Comparison of ENCODE assay signal across 18 cellular contexts in the genomic region with DNA sequence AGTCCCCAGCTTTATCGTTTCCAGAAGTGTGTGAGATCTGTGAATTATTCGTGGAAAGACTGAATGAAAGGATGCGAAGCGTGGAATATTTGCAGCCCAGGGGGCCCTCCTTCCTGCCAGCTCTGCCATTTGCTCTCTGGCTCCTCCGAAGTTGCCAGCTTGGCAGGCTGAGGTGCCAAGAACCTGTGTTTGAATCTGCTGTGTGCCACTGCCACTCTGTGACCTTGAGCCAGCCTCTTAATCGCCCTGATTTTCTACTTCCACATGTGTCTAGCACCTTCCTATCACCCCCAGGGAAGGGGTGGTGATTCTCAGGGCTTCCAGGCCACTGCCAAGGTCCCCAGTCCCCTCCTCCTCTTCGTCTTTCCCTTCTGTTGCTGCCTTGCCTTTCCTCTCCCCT. TPM values are rescaled to one million over a fixed set of nuclear protein-coding genes. Genes with fewer than 3 reads are reported as not detected.
DNase-seq lines count a peak whose midpoint lies in the region; ATAC-seq, FAIRE-seq and TF ChIP-seq lines count a peak whose summit lies in the region.
"Had no signal": no experiment of that assay in that cellular context is flagged by ENCODE, and none has a peak within 500 bp of the region (broad histone marks: within the 10 kb centered on the region; RNA-seq: fewer than 3 reads in every experiment).

No MANE protein-coding gene starts in this region.

- TF ChIP-seq POLR2A in A549 (IDR thresholded peaks at IDR 0.05; ENCODE audit: low read length): no peak

- no peak overlapping the region for H3K27ac ChIP-seq in A549
- no peak overlapping the region for H3K27ac ChIP-seq in CD4-positive, alpha-beta T cell (ENCODE audit: low read depth, low read length)
- no peak overlapping the region for H3K27ac ChIP-seq in lower lobe of right lung
- H3K27ac ChIP-seq: colonic mucosa had no signal

- no peaks in the 10 kb centered on the region for H3K27me3 ChIP-seq in CD4-positive, alpha-beta T cell (ENCODE audit: control insufficient read depth, insufficient read depth, low read length)
- no peaks in the 10 kb centered on the region for H3K27me3 ChIP-seq in lower lobe of right lung (ENCODE audit: low read depth)
- H3K27me3 ChIP-seq: colonic mucosa, upper lobe of left lung had no signal

- H3K4me2 ChIP-seq in A549: no peak overlapping the region

- H3K9me3 ChIP-seq in A549: no peaks in the 10 kb centered on the region
- no peaks in the 10 kb centered on the region for H3K9me3 ChIP-seq in CD4-positive, alpha-beta T cell (ENCODE audit: control insufficient read depth, low read length)
- no peaks in the 10 kb centered on the region for H3K9me3 ChIP-seq in lower lobe of right lung
- H3K9me3 ChIP-seq: colonic mucosa, upper lobe of left lung had no signal

- no peak overlapping the region for H3K27ac Mint-ChIP-seq in CD4-positive, alpha-beta T cell

- H3K36me3 Mint-ChIP-seq in CD4-positive, alpha-beta T cell (ENCODE audit: low read depth): no peaks in the 10 kb centered on the region

- no peak for TF ChIP-seq EP300 in A549 (IDR thresholded peaks at IDR 0.05)

- H3K4me3 ChIP-seq in A549: no peak overlapping the region
- no peak overlapping the region for H3K4me3 ChIP-seq in lower lobe of right lung
- H3K4me3 ChIP-seq: colonic mucosa, upper lobe of left lung had no signal

- H3K9me3 Mint-ChIP-seq in CD4-positive, alpha-beta T cell: no peaks in the 10 kb centered on the region

- DNase-seq in A549 (ENCODE audit: low read depth in 1 of 2, low spot score in 1 of 2): no peak
- no peak for DNase-seq in CD4-positive, alpha-beta T cell
- DNase-seq in activated CD8-positive, alpha-beta memory T cell treated with anti-CD3 and anti-CD28 coated beads, Interleukin-2, amount 50 U/mL, for 4 hours: peak; percentile 14
- DNase-seq in lower lobe of right lung: peak; percentile 5
- no peak for DNase-seq in NCI-H748 (lab: John Stamatoyannopoulos, UW; ENCODE audit: unreplicated experiment)
- no peak for DNase-seq in NCI-H1105 treated with DMSO at 0.1 percent for 48 hours (lab: John Stamatoyannopoulos, UW)
- DNase-seq: amygdala, colonic mucosa, erythroblast, NCI-H2171, occipital lobe, SIG-M5 had no signal

- H3K27me3 Mint-ChIP-seq in CD4-positive, alpha-beta T cell: no peaks in the 10 kb centered on the region

- peak; percentile 51 for FAIRE-seq in A549 (lab: Jason Lieb, UNC)
- FAIRE-seq: H54 had no signal

- no peak for TF ChIP-seq RAD21 in A549 (conservative IDR thresholded peaks at IDR 0.05 in 1 of 2, IDR thresholded peaks at IDR 0.05 in 1 of 2)

- 67% methylated on average over 7 of the region's 7 CpGs for WGBS in A549 (ENCODE audit: missing lambda C conversion rate)

- peaks cover 18% of the 10 kb centered on the region for H3K36me3 ChIP-seq in lower lobe of right lung
- H3K36me3 ChIP-seq: colonic mucosa had no signal

- peaks cover 67% of the 10 kb centered on the region for H3K4me1 Mint-ChIP-seq in CD4-positive, alpha-beta T cell (ENCODE audit: low read depth)

- CTCF ChIA-PET in A549 (lab: Yijun Ruan, JAX): interaction anchor here (1.0 to 3.1 kb wide), 10 partner anchors 10 to 97 kb away, joined by 3 to 8 read pairs (median 4); a partner anchor contains a TSS
- CTCF ChIA-PET in CD4-positive, alpha-beta T cell (lab: Charles Lee): interaction anchor here (1.8 kb wide), 1 partner anchor 28 kb away, joined by 5 read pairs; a partner anchor contains a TSS

- H3K4me1 ChIP-seq in A549 (no peaks in the 10 kb centered on the region), lower lobe of right lung (peaks cover 37% of the 10 kb centered on the region)
- H3K4me1 ChIP-seq: colonic mucosa had no signal

- TF ChIP-seq CTCF in A549 (IDR thresholded peaks at IDR 0.05) (no peak), lower lobe of right lung (IDR thresholded peaks at IDR 0.05) (no peak)
- TF ChIP-seq CTCF in CD4-positive, alpha-beta T cell (IDR thresholded peaks at IDR 0.05): no peak

- POLR2A ChIA-PET in A549 (lab: Yijun Ruan, JAX): no interaction called here
- POLR2A ChIA-PET in CD4-positive, alpha-beta T cell (lab: Charles Lee): interaction anchor here (1.6 kb wide), 1 partner anchor 54 kb away, joined by 7 read pairs; a partner anchor contains a TSS

- ATAC-seq in A549: no peak
- ATAC-seq in CD4-positive, alpha-beta T cell (ENCODE audit: poor library complexity): no peak
- no peak for ATAC-seq in lower lobe of right lung
- no peak for ATAC-seq in GM18517 (IDR thresholded peaks at IDR 0.05; ENCODE audit: unreplicated experiment)
- ATAC-seq in HG02938 (IDR thresholded peaks at IDR 0.05; ENCODE audit: unreplicated experiment): no peak
- ATAC-seq: HepG2 had no signal

- peak overlapping the region; percentile 35 for H3K4me3 Mint-ChIP-seq in CD4-positive, alpha-beta T cell

- intact Hi-C loops in CD4-positive, alpha-beta T cell (cut with DNase I, micrococcal nuclease): no loop called here
- intact Hi-C loops in lower lobe of right lung (cut with DNase I): no loop called here

TF ChIP-seq in A549, 52 proteins besides CTCF, POLR2A, EP300 and RAD21:
- TF ChIP-seq, protein P1, sequence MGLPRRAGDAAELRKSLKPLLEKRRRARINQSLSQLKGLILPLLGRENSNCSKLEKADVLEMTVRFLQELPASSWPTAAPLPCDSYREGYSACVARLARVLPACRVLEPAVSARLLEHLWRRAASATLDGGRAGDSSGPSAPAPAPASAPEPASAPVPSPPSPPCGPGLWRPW (IDR thresholded peaks at IDR 0.05): no peak
- no peak for TF ChIP-seq JUN (IDR thresholded peaks at IDR 0.05)
- TF ChIP-seq KDM5A (IDR thresholded peaks at IDR 0.05): no peak

RNA-seq across cellular contexts. Expression of a gene that starts 10.8 kb away (rescaled TPM):
- polyA plus RNA-seq in A549 (2011; rRNA removed) (3.3 and 3.4 TPM in 2 replicates), A549 (2017; fragmentation: RNase III; extraction: RNeasy Plus Mini Kit Qiagen cat#74134 plus additional on column Dnase treatment) (7.1 to 9.5 TPM (median 9.3 TPM) in 3 replicates)
- polyA plus RNA-seq in A549 (2012; cell fraction: cytosol; rRNA removed): 5.8 and 8.3 TPM in 2 replicates
- 12.9 and 18.7 TPM in 2 replicates for polyA plus RNA-seq in A549 (2012; cell fraction: nucleus; rRNA removed)
- 3.0 and 3.7 TPM in 2 replicates for polyA minus RNA-seq in A549 (2011; rRNA and poly(A)+ RNA removed)
- total RNA-seq in CD4-positive, alpha-beta T cell: 1 to 10 TPM; 2.4 to 3.0 TPM
- 8.3 TPM for total RNA-seq in lower lobe of right lung

RNA-seq across cellular contexts. Expression of a gene that starts 28.3 kb away (rescaled TPM):
- 0.03 TPM in 1 of 2 replicates, not detected in the other for polyA plus RNA-seq in A549 (2011; rRNA removed)
- polyA plus RNA-seq in A549 (2012; cell fraction: cytosol; rRNA removed): 0.04 TPM in 1 of 2 replicates, not detected in the other
- polyA plus RNA-seq in A549 (2012; cell fraction: nucleus; rRNA removed): 0.02 TPM in 1 of 2 replicates, not detected in the other
- polyA plus RNA-seq in A549 (2017; fragmentation: RNase III; extraction: RNeasy Plus Mini Kit Qiagen cat#74134 plus additional on column Dnase treatment): 0.04 TPM in 1 of 3 replicates, not detected in the others
- not detected in 2 replicates for polyA minus RNA-seq in A549 (2011; rRNA and poly(A)+ RNA removed)
- 10 to 100 TPM; 10.6 to 12.3 TPM for total RNA-seq in CD4-positive, alpha-beta T cell
- 3.6 TPM for total RNA-seq in lower lobe of right lung
- total RNA-seq: glomerular endothelial cell, HepG2, occipital lobe had no signal
- polyA plus RNA-seq: HepG2 had no signal

RNA-seq across cellular contexts. Expression of a gene that starts 55.1 kb away (rescaled TPM):
- 358 and 452 TPM in 2 replicates for polyA plus RNA-seq in A549 (2011; rRNA removed)
- polyA plus RNA-seq in A549 (2012; cell fraction: cytosol; rRNA removed): 106 and 139 TPM in 2 replicates
- 126 and 194 TPM in 2 replicates for polyA plus RNA-seq in A549 (2012; cell fraction: nucleus; rRNA removed)
- 315 to 338 TPM (median 320 TPM) in 3 replicates for polyA plus RNA-seq in A549 (2017; fragmentation: RNase III; extraction: RNeasy Plus Mini Kit Qiagen cat#74134 plus additional on column Dnase treatment)
- 388 and 417 TPM in 2 replicates for polyA minus RNA-seq in A549 (2011; rRNA and poly(A)+ RNA removed)
- 100 to 1,000 TPM; 145 to 151 TPM for total RNA-seq in CD4-positive, alpha-beta T cell
- 210 TPM for total RNA-seq in lower lobe of right lung

Comparison
In these comparisons a context has a peak if more than half of its experiments do, and no peak if none do; other contexts are left out.
1. DNase-seq: peak in activated CD8-positive, alpha-beta memory T cell treated with anti-CD3 and anti-CD28 coated beads, Interleukin-2, amount 50 U/mL, for 4 hours (single experiment) and lower lobe of right lung (single experiment); none in A549 (0 of 2), CD4-positive, alpha-beta T cell (0 of 10), NCI-H748 (single experiment) and NCI-H1105 treated with DMSO at 0.1 percent for 48 hours (single experiment).